Comparison of ENCODE assay signal across 16 cellular contexts in the genomic region with DNA sequence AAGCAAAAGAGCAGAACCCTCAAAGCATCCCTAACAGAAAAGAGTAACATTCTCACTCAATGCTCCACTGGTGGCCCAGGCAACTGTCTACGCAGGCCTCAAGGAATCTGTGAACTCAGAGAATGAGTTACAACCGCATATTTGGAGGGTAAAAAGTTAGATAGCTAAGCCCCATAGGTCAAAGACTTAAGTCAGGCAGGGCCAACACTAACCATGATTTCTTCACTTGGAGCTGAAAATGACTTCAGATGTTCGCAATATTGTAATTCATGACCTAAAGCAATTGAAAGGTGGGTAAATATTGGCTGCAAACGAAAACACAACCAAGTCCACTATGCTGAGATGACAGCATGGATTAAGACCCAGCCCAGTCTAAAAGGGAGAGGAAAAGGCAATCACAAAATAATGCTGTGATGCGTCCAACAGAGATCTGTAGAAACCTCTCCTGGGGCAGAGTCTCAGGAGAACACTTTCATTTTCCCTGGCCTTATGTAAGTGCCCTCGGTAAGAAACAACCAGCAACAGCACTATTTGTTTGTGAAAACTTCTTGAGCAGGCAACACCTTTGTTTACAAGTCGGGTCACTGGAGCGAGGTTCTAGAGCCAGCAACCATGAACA.
DNase-seq lines count a peak whose midpoint lies in the region; ATAC-seq and TF ChIP-seq lines count a peak whose summit lies in the region.
"Had no signal": no experiment of that assay in that cellular context is flagged by ENCODE, and none has a peak within 500 bp of the region (broad histone marks: within the 10 kb centered on the region; RNA-seq: fewer than 3 reads in every experiment).

No MANE protein-coding gene starts in this region.

- H3K36me3 Mint-ChIP-seq in Calu3 (ENCODE audit: insufficient read depth, unreplicated experiment): peaks cover 27% of the 10 kb centered on the region
- no peaks in the 10 kb centered on the region for H3K36me3 Mint-ChIP-seq in natural killer cell treated with Interleukin-12 subunit alpha and Interleukin-12 subunit beta and Interleukin-15 and Interleukin-18, amount 100 ng/mL, for 72 hours
- H3K36me3 Mint-ChIP-seq: activated naive CD4-positive, alpha-beta T cell treated with anti-CD3 and anti-CD28 coated beads, Interleukin-2, amount 50 U/mL, for 24 hours had no signal

- CTCF ChIA-PET in Calu3 (lab: Charles Lee): interaction anchor here (1.7 kb wide), 1 partner anchor 139 kb away, joined by 3 read pairs; no protein-coding TSS in a partner anchor

- peaks cover 14 to 22% of the 10 kb centered on the region in 2 donors for H3K4me1 ChIP-seq in left lung

- DNase-seq in Calu3: no peak
- DNase-seq in choroid plexus epithelial cell (ENCODE audit: low read depth): peak; percentile 30
- no peak for DNase-seq in left lung
- DNase-seq in sciatic nerve (ENCODE audit: low spot score): no peak
- no peak for DNase-seq in natural killer cell treated with Interleukin-12 subunit alpha and Interleukin-12 subunit beta and Interleukin-15 and Interleukin-18, amount 100 ng/mL, for 72 hours (ENCODE audit: low spot score)
- DNase-seq in glomerular visceral epithelial cell (ENCODE audit: extremely low spot score): no peak
- DNase-seq in effector CD4-positive, alpha-beta T cell: no peak
- DNase-seq in NCI-H2227 treated with DMSO at 0.1 percent for 48 hours (lab: John Stamatoyannopoulos, UW): no peak
- DNase-seq: activated CD8-positive, alpha-beta memory T cell treated with anti-CD3 and anti-CD28 coated beads for 24 hours; DMS153; mesendoderm; retina; T-helper 2 cell had no signal

- no peaks in the 10 kb centered on the region for H3K27me3 ChIP-seq in left lung
- H3K27me3 ChIP-seq: MG63 had no signal

- peaks cover 0 to 67% of the 10 kb centered on the region in 2 donors for H3K36me3 ChIP-seq in left lung

- intact Hi-C loops in Calu3 (cut with micrococcal nuclease; ENCODE audit: unreplicated experiment) (no loop called here), left lung (cut with DNase I) (no loop called here), sciatic nerve (cut with DNase I) (no loop called here)

- no peaks in the 10 kb centered on the region for H3K9me3 Mint-ChIP-seq in Calu3 (ENCODE audit: low read depth, unreplicated experiment)
- H3K9me3 Mint-ChIP-seq in natural killer cell treated with Interleukin-12 subunit alpha and Interleukin-12 subunit beta and Interleukin-15 and Interleukin-18, amount 100 ng/mL, for 72 hours: no peaks in the 10 kb centered on the region
- H3K9me3 Mint-ChIP-seq: activated naive CD4-positive, alpha-beta T cell treated with anti-CD3 and anti-CD28 coated beads, Interleukin-2, amount 50 U/mL, for 24 hours had no signal

- no peaks in the 10 kb centered on the region for H3K27me3 Mint-ChIP-seq in Calu3 (ENCODE audit: unreplicated experiment)
- H3K27me3 Mint-ChIP-seq in natural killer cell treated with Interleukin-12 subunit alpha and Interleukin-12 subunit beta and Interleukin-15 and Interleukin-18, amount 100 ng/mL, for 72 hours: peaks cover 0 to 2% of the 10 kb centered on the region in 2 donors

- H3K27ac Mint-ChIP-seq in Calu3 (ENCODE audit: unreplicated experiment): peak overlapping the region; percentile 22
- H3K27ac Mint-ChIP-seq in natural killer cell treated with Interleukin-12 subunit alpha and Interleukin-12 subunit beta and Interleukin-15 and Interleukin-18, amount 100 ng/mL, for 72 hours: no peak overlapping the region
- H3K27ac Mint-ChIP-seq: activated naive CD4-positive, alpha-beta T cell treated with anti-CD3 and anti-CD28 coated beads, Interleukin-2, amount 50 U/mL, for 24 hours had no signal

- no peak overlapping the region for H3K4me3 Mint-ChIP-seq in Calu3 (ENCODE audit: low read depth, unreplicated experiment)
- no peak overlapping the region for H3K4me3 Mint-ChIP-seq in natural killer cell treated with Interleukin-12 subunit alpha and Interleukin-12 subunit beta and Interleukin-15 and Interleukin-18, amount 100 ng/mL, for 72 hours
- H3K4me3 Mint-ChIP-seq: activated naive CD4-positive, alpha-beta T cell treated with anti-CD3 and anti-CD28 coated beads, Interleukin-2, amount 50 U/mL, for 24 hours had no signal

- H3K9me3 ChIP-seq in left lung: no peaks in the 10 kb centered on the region
- H3K9me3 ChIP-seq: MG63 had no signal

- ATAC-seq in left lung: peak; percentile 65
- peak; percentile 51 for ATAC-seq in sciatic nerve
- no peak for ATAC-seq in natural killer cell treated with Interleukin-12 subunit alpha and Interleukin-12 subunit beta and Interleukin-15 and Interleukin-18, amount 100 ng/mL, for 72 hours

- H3K4me3 ChIP-seq in choroid plexus epithelial cell (ENCODE audit: low read depth, low read length) (no peak overlapping the region), left lung (no peak overlapping the region)
- H3K4me3 ChIP-seq: GM23248, MG63 had no signal

- no peaks in the 10 kb centered on the region for H3K4me1 Mint-ChIP-seq in Calu3 (ENCODE audit: low read depth, unreplicated experiment)
- no peaks in the 10 kb centered on the region for H3K4me1 Mint-ChIP-seq in natural killer cell treated with Interleukin-12 subunit alpha and Interleukin-12 subunit beta and Interleukin-15 and Interleukin-18, amount 100 ng/mL, for 72 hours (ENCODE audit: low read depth in 2 of 2)

- BruUV-seq in Calu3 (replicated peaks; lab: Mats Ljungman, UMichigan): no TSS peak

- TF ChIP-seq CTCF in Calu3 (IDR thresholded peaks at IDR 0.05; ENCODE audit: unreplicated experiment): no peak
- TF ChIP-seq CTCF in choroid plexus epithelial cell (conservative IDR thresholded peaks at IDR 0.05; ENCODE audit: low read depth, low read length): no peak
- TF ChIP-seq CTCF in left lung (IDR thresholded peaks at IDR 0.05): no peak

- H3K27ac ChIP-seq in left lung: peak overlapping the region; percentile 6 to 56
- H3K27ac ChIP-seq: GM23248 had no signal

Comparison
In these comparisons a context has a peak if more than half of its experiments do, and no peak if none do; other contexts are left out.
1. ATAC-seq: peak in left lung (single experiment) and sciatic nerve (single experiment); none in natural killer cell treated with Interleukin-12 subunit alpha and Interleukin-12 subunit beta and Interleukin-15 and Interleukin-18, amount 100 ng/mL, for 72 hours (0 of 2).